9 cellular contexts compared by ENCODE assay signal in the genomic region with DNA sequence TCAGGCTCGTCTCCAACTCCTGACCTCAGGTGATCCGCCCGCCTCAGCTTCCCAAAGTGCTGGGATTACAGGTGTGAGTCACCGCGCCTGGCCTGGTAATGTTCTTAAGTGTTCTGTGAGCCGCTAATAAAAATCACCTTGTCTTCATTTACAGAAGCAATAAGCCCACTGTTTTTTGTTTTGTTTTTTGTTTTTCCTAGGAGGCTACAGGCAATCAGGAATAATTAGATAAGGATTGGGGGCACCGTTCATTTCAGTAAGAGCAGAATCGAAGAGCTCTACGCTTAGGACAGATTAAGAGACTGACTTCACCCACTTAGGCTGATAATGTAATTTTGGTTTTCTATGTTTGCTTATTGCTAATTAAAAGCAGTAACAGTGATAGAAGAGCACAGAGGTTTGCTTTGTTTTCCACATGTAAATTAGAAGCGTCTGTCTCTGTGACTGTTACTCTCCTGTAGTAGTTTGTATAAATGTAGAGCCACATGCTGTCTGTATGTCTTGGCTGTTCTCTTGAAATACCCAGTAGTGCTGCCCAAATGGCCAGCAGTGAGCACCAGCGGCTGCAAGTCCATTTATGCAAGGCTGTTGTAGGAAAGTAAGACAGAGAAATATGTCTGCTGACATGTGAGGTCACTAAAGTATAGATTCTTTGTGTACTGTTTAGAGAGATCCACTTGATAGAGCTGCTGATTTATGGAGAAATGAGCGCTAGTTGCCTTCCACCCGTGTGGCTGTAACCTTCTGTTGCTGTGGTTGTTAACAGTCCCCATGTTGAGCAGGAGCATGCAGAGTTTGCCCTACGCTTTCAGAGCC. TPM values are rescaled to one million over a fixed set of nuclear protein-coding genes. Genes with fewer than 3 reads are reported as not detected.
A peak's percentile ranks its signal among the peaks of the same experiment; 100 is the strongest.
DNase-seq lines count a peak whose midpoint lies in the region; ATAC-seq and TF ChIP-seq lines count a peak whose summit lies in the region.
"Had no signal": no experiment of that assay in that cellular context is flagged by ENCODE, and none has a peak within 500 bp of the region (broad histone marks: within the 10 kb centered on the region; RNA-seq: fewer than 3 reads in every experiment).

No MANE protein-coding gene starts in this region.

- DNase-seq in NCI-H2171 treated with DMSO at 0.1 percent for 48 hours (lab: John Stamatoyannopoulos, UW) (peak; percentile 65), NCI-H2171 (lab: John Stamatoyannopoulos, UW) (no peak), epithelial cell of esophagus (ENCODE audit: low read depth) (peak; percentile 65), smooth muscle cell (lab: John Stamatoyannopoulos, UW; ENCODE audit: unreplicated experiment) (no peak), NCI-H1436 (lab: John Stamatoyannopoulos, UW) (no peak), T-cell (no peak)

- H3K79me2 ChIP-seq in smooth muscle cell (ENCODE audit: low read depth), result peaks cover 100% of the 10 kb centered on the region

- TF ChIP-seq CTCF in epithelial cell of esophagus (IDR thresholded peaks at IDR 0.05; ENCODE audit: insufficient read depth, low read depth, low read length, missing control alignments), result no peak
- TF ChIP-seq CTCF in smooth muscle cell (IDR thresholded peaks at IDR 0.05; ENCODE audit: borderline replicate concordance, insufficient read depth, poor library complexity, severe bottlenecking), result no peak

- H2AFZ ChIP-seq in smooth muscle cell (ENCODE audit: low read depth), result no peak overlapping the region

- H3K4me3 ChIP-seq in HUES48 (ENCODE audit: low read depth, low read length) (peak overlapping the region; percentile 23; the same call in 1 of the 2 replicates), epithelial cell of esophagus (ENCODE audit: low read length) (no peak overlapping the region), smooth muscle cell (no peak overlapping the region)
- H3K4me3 ChIP-seq: K562 had no signal

- H3F3A ChIP-seq in smooth muscle cell (ENCODE audit: low read depth), result peaks cover 3% of the 10 kb centered on the region

- POLR2A ChIA-PET in T-cell (lab: Charles Lee), result no interaction called here

- H3K27ac Mint-ChIP-seq in T-cell, result no peak overlapping the region

- no peaks in the 10 kb centered on the region for H3K36me3 Mint-ChIP-seq in T-cell

- H3K27me3 Mint-ChIP-seq in T-cell, result peaks cover 13 to 14% of the 10 kb centered on the region in 2 donors

- no peaks in the 10 kb centered on the region for H3K9me3 Mint-ChIP-seq in T-cell

- H3K27ac ChIP-seq in HUES48 (ENCODE audit: low read depth, low read length) (peak overlapping the region; percentile 75), smooth muscle cell (ENCODE audit: low read depth) (peak overlapping the region; percentile 68)

- H3K27me3 ChIP-seq in HUES48 (ENCODE audit: control insufficient read depth, insufficient read depth, low read length) (no peaks in the 10 kb centered on the region), smooth muscle cell (ENCODE audit: low read depth) (no peaks in the 10 kb centered on the region)

- no peak for ATAC-seq in HG03280 (IDR thresholded peaks at IDR 0.05; ENCODE audit: unreplicated experiment)
- no peak for ATAC-seq in T-cell (replicated peaks in 1 of 4)
- ATAC-seq: K562 had no signal

- CTCF ChIA-PET in T-cell (lab: Charles Lee), result no interaction called here

- H3K9me3 ChIP-seq in HUES48 (ENCODE audit: control insufficient read depth, insufficient read depth, low read length) (no peaks in the 10 kb centered on the region), smooth muscle cell (replicated peaks; ENCODE audit: low read depth) (no peaks in the 10 kb centered on the region)

- no peaks in the 10 kb centered on the region for H3K36me3 ChIP-seq in HUES48 (ENCODE audit: control insufficient read depth, insufficient read depth, low read length)
- H3K36me3 ChIP-seq in smooth muscle cell (ENCODE audit: low read depth), result no peaks in the 10 kb centered on the region

- peaks cover 97% of the 10 kb centered on the region for H4K20me1 ChIP-seq in smooth muscle cell (ENCODE audit: low read depth)

- H3K4me3 Mint-ChIP-seq in T-cell, result peak overlapping the region in 1 of 3 donors; percentile 43

- H3K9ac ChIP-seq in HUES48 (ENCODE audit: low read depth, low read length) (no peak overlapping the region), smooth muscle cell (ENCODE audit: low read depth) (peak overlapping the region; percentile 39)

- H3K4me1 ChIP-seq in HUES48 (ENCODE audit: control insufficient read depth, insufficient read depth, low read length) (peaks cover 86% of the 10 kb centered on the region), smooth muscle cell (ENCODE audit: low read depth) (peaks cover 56% of the 10 kb centered on the region)

- WGBS in smooth muscle cell (ENCODE audit: low lambda C conversion rate), result 42% methylated on average over 14 of the region's 14 CpGs

- peaks cover 7 to 10% (median 9%) of the 10 kb centered on the region in 3 donors for H3K4me1 Mint-ChIP-seq in T-cell

- H3K4me2 ChIP-seq in smooth muscle cell, result peak overlapping the region; percentile 75

RNA-seq across cellular contexts. Expression of gene TRIO, which starts 30.5 kb away (rescaled TPM):
- total RNA-seq in smooth muscle cell (109 and 118 TPM in 2 replicates), T-cell (10 to 100 TPM in 3 of 5 donors, 1 to 10 TPM in 2; 6.2 to 31.1 (median 11.8) TPM)
- polyA plus RNA-seq in smooth muscle cell, result 10.2 and 30.3 TPM in 2 replicates

Comparison
In these comparisons a context has a peak if more than half of its experiments do, and no peak if none do; other contexts are left out.
1. DNase-seq: peak in NCI-H2171 treated with DMSO at 0.1 percent for 48 hours (single experiment) and epithelial cell of esophagus (single experiment); none in NCI-H2171 (single experiment), smooth muscle cell (single experiment), NCI-H1436 (single experiment) and T-cell (0 of 34).